In genomic region chr18:839224-840079, GRCh38 we compare ENCODE assay signal across 8 cellular contexts. TPM values are rescaled to one million over a fixed set of nuclear protein-coding genes. Genes with fewer than 3 reads are reported as not detected.
DNase-seq lines count a peak whose midpoint lies in the region; ATAC-seq and TF ChIP-seq lines count a peak whose summit lies in the region.

No MANE protein-coding gene starts in this region.

- peak; percentile 96 to 99 for TF ChIP-seq CTCF in left lung (IDR thresholded peaks at IDR 0.05)

- peaks cover 0 to 17% of the 10 kb centered on the region in 2 donors for H3K27me3 ChIP-seq in left lung

- ATAC-seq in HG03196 (IDR thresholded peaks at IDR 0.05; ENCODE audit: unreplicated experiment) (peak; percentile 96), left lung (peak; percentile 98)
- ATAC-seq in activated CD4-positive, CD25-positive, alpha-beta regulatory T cell treated with anti-CD3 and anti-CD28 coated beads, Interleukin-2, amount 50 U/mL, for 24 hours, result peak; percentile 89 to 90

- DNase-seq in C1 segment of cervical spinal cord (lab: John Stamatoyannopoulos, UW), result peak in 12 of 14 donors; percentile 16 to 86 (median 56)
- peak; percentile 77 for DNase-seq in GM19238 (ENCODE audit: insufficient read length, low spot score)
- peak; percentile 82 for DNase-seq in NCI-H345 (lab: John Stamatoyannopoulos, UW)
- DNase-seq in central memory CD4-positive, alpha-beta T cell, result peak; percentile 64
- DNase-seq in left lung, result peak; percentile 81 to 94
- DNase-seq in stimulated activated CD4-positive, alpha-beta T cell treated with anti-CD3 and anti-CD28 coated beads, Interleukin-4, amount 100 ng/mL, for 4 hours, result peak; percentile 77 to 90

- H3K27ac ChIP-seq in left lung, result no peak overlapping the region

- peaks cover 0 to 2% of the 10 kb centered on the region in 2 donors for H3K4me1 ChIP-seq in left lung

- no peaks in the 10 kb centered on the region for H3K9me3 ChIP-seq in left lung

- no peak overlapping the region for H3K4me3 ChIP-seq in left lung

- H3K36me3 ChIP-seq in left lung, result no peaks in the 10 kb centered on the region

- intact Hi-C loops in left lung (cut with DNase I), result loop anchor here in 1 of 2 donors (5.0 to 10.0 kb wide), 2 partner anchors 217 to 545 kb away; no protein-coding TSS in a partner anchor

RNA-seq across cellular contexts. Expression of gene YES1, which starts 27.4 kb away (rescaled TPM):
- total RNA-seq in left lung, result 10 to 100 TPM; 36.9 to 41.9 TPM
